Comparison of ENCODE assay signal across 9 cellular contexts in the genomic region with DNA sequence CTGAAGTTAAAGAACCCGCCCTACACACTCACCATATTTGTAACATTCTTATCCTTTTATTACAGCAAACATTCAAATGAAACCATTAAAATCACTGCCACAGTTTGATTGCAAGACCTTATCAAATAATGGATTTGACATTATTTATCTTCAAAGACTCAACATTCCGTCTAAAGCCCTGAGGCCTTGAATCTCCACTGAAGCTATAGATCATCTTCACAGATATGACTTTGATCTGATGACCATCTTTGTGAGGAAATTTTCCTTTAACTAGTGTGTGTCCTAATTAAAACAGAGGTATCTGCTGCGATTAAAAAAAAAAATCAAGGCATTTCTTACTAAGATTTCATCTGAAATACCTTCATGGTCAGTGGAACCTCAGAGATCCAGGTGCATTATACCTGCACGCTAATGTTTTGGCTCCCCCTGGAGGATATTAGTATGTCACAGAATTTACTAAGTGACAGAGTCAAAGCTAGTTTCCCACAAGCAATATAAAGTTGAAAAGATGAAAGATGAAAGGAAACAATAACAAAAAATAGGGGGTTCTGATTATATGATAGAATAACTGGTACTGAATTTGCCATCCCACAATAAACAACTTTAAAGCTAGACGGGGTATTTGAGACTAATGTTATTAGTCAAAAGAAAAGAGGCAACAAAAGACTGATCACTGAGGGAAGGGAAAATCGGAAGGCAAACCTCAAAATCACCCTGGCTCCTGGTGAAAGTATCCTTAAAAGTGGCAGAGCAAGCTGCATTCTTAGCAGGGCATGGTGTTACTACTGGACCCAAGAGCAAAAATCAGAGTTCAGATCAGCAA.
DNase-seq lines count a peak whose midpoint lies in the region; ATAC-seq, FAIRE-seq and TF ChIP-seq lines count a peak whose summit lies in the region.
"Had no signal": no experiment of that assay in that cellular context is flagged by ENCODE, and none has a peak within 500 bp of the region (broad histone marks: within the 10 kb centered on the region; RNA-seq: fewer than 3 reads in every experiment).

No MANE protein-coding gene starts in this region.

- no peak overlapping the region for H3K4me3 Mint-ChIP-seq in stimulated activated effector memory CD8-positive, alpha-beta T cell treated with anti-CD3 and anti-CD28 coated beads, Interleukin-12 subunit alpha, Interleukin-12 subunit beta, amount 100 ng/mL, for 72 hours
- H3K4me3 Mint-ChIP-seq: activated B cell treated with CpG ODN at 0.5 μM for 24 hours had no signal

- no peaks in the 10 kb centered on the region for H3K27me3 ChIP-seq in hepatocyte

- DNase-seq in H54 (ENCODE audit: insufficient read length, low spot score) (peak; percentile 9), OCI-LY7 (ENCODE audit: low spot score) (peak; percentile 5), hepatocyte (ENCODE audit: low spot score) (peak; percentile 69), sciatic nerve (ENCODE audit: low spot score) (no peak), hepatic stellate cell (ENCODE audit: low spot score) (no peak), frontal cortex (ENCODE audit: low spot score in 2 of 2) (no peak)
- no peak for DNase-seq in stimulated activated effector memory CD8-positive, alpha-beta T cell treated with anti-CD3 and anti-CD28 coated beads, Interleukin-12 subunit alpha, Interleukin-12 subunit beta, amount 100 ng/mL, for 72 hours (ENCODE audit: low spot score in 2 of 2)
- DNase-seq: activated B cell treated with CpG ODN at 0.5 μM for 24 hours had no signal

- H3K9me3 ChIP-seq in OCI-LY7 (ENCODE audit: low read length) (peaks cover 14% of the 10 kb centered on the region), hepatocyte (ENCODE audit: low read depth) (no peaks in the 10 kb centered on the region)

- H3K4me3 ChIP-seq in OCI-LY7 (ENCODE audit: low read depth, low read length, poor library complexity, severe bottlenecking), result no peak overlapping the region
- H3K4me3 ChIP-seq in hepatocyte, result no peak overlapping the region

- POLR2A ChIA-PET in OCI-LY7 (lab: Charles Lee), result no interaction called here

- H3K36me3 ChIP-seq in OCI-LY7 (ENCODE audit: insufficient read depth, low read length) (no peaks in the 10 kb centered on the region), hepatocyte (replicated peaks; ENCODE audit: insufficient read depth, low read depth) (no peaks in the 10 kb centered on the region)

- no peak overlapping the region for H2AFZ ChIP-seq in OCI-LY7 (ENCODE audit: low read length)
- H2AFZ ChIP-seq in hepatocyte, result peak overlapping the region; percentile 9

- H3K27ac Mint-ChIP-seq in stimulated activated effector memory CD8-positive, alpha-beta T cell treated with anti-CD3 and anti-CD28 coated beads, Interleukin-12 subunit alpha, Interleukin-12 subunit beta, amount 100 ng/mL, for 72 hours, result no peak overlapping the region
- H3K27ac Mint-ChIP-seq: activated B cell treated with CpG ODN at 0.5 μM for 24 hours had no signal

- CTCF ChIA-PET in OCI-LY7 (lab: Charles Lee; ENCODE audit: unreplicated experiment), result no interaction called here

- no peaks in the 10 kb centered on the region for H4K20me1 ChIP-seq in OCI-LY7 (ENCODE audit: insufficient read depth, low read length)
- no peaks in the 10 kb centered on the region for H4K20me1 ChIP-seq in hepatocyte (ENCODE audit: insufficient read depth, poor library complexity, severe bottlenecking)

- peak; percentile 77 for FAIRE-seq in A204.1 (lab: Jason Lieb, UNC)
- FAIRE-seq in H54 (lab: Jason Lieb, UNC), result peak; percentile 90
- FAIRE-seq in frontal cortex (lab: Jason Lieb, UNC), result no peak

- H3K36me3 Mint-ChIP-seq in stimulated activated effector memory CD8-positive, alpha-beta T cell treated with anti-CD3 and anti-CD28 coated beads, Interleukin-12 subunit alpha, Interleukin-12 subunit beta, amount 100 ng/mL, for 72 hours, result no peaks in the 10 kb centered on the region

- no TSS peak for BruUV-seq in OCI-LY7 (replicated peaks; lab: Mats Ljungman, UMichigan)

- WGBS in hepatocyte (ENCODE audit: low lambda C conversion rate, missing lambda C conversion rate), result 46% methylated on average over 6 of the region's 6 CpGs

- intact Hi-C loops in OCI-LY7 (cut with micrococcal nuclease; ENCODE audit: unreplicated experiment), result loop anchor here (10.0 kb wide), 1 partner anchor 917 kb away; no protein-coding TSS in a partner anchor
- intact Hi-C loops in sciatic nerve (cut with DNase I), result no loop called here

- peaks cover 16% of the 10 kb centered on the region for H3K9me3 Mint-ChIP-seq in stimulated activated effector memory CD8-positive, alpha-beta T cell treated with anti-CD3 and anti-CD28 coated beads, Interleukin-12 subunit alpha, Interleukin-12 subunit beta, amount 100 ng/mL, for 72 hours

- H3K79me2 ChIP-seq in OCI-LY7 (ENCODE audit: insufficient read depth, low read depth, low read length) (no peaks in the 10 kb centered on the region), hepatocyte (no peaks in the 10 kb centered on the region)

- no peaks in the 10 kb centered on the region for H3K9me2 ChIP-seq in OCI-LY7 (ENCODE audit: insufficient read depth, low read length)
- no peaks in the 10 kb centered on the region for H3K9me2 ChIP-seq in hepatocyte (replicated peaks; ENCODE audit: insufficient read depth)

- peak; percentile 72 for TF ChIP-seq CTCF in OCI-LY7 (conservative IDR thresholded peaks at IDR 0.05; ENCODE audit: low read length)
- peak; percentile 66 for TF ChIP-seq CTCF in hepatocyte (IDR thresholded peaks at IDR 0.05; ENCODE audit: poor library complexity)

- H3K4me1 ChIP-seq in OCI-LY7 (ENCODE audit: insufficient read depth, low read length, poor library complexity, severe bottlenecking) (no peaks in the 10 kb centered on the region), hepatocyte (ENCODE audit: insufficient read depth) (no peaks in the 10 kb centered on the region)

- no peaks in the 10 kb centered on the region for H3K4me1 Mint-ChIP-seq in stimulated activated effector memory CD8-positive, alpha-beta T cell treated with anti-CD3 and anti-CD28 coated beads, Interleukin-12 subunit alpha, Interleukin-12 subunit beta, amount 100 ng/mL, for 72 hours
- H3K4me1 Mint-ChIP-seq: activated B cell treated with CpG ODN at 0.5 μM for 24 hours had no signal

- H3K4me2 ChIP-seq in OCI-LY7 (ENCODE audit: low read length), result no peak overlapping the region
- H3K4me2 ChIP-seq in hepatocyte, result no peak overlapping the region

- no peak for ATAC-seq in sciatic nerve
- ATAC-seq in stimulated activated effector memory CD8-positive, alpha-beta T cell treated with anti-CD3 and anti-CD28 coated beads, Interleukin-12 subunit alpha, Interleukin-12 subunit beta, amount 100 ng/mL, for 72 hours, result no peak

- TF ChIP-seq POLR2A in H54 (IDR thresholded peaks at IDR 0.05; ENCODE audit: low read depth, low read length), result no peak

- H3K27ac ChIP-seq in OCI-LY7 (ENCODE audit: low read depth, low read length, poor library complexity, severe bottlenecking) (no peak overlapping the region), hepatocyte (no peak overlapping the region)

Comparison
In these comparisons a context has a peak if more than half of its experiments do, and no peak if none do; other contexts are left out.
1. DNase-seq: peak in H54 (single experiment), OCI-LY7 (single experiment) and hepatocyte (single experiment); none in sciatic nerve (single experiment), hepatic stellate cell (single experiment), stimulated activated effector memory CD8-positive, alpha-beta T cell treated with anti-CD3 and anti-CD28 coated beads, Interleukin-12 subunit alpha, Interleukin-12 subunit beta, amount 100 ng/mL, for 72 hours (0 of 2) and frontal cortex (0 of 2).